1 cellular context compared by ENCODE assay signal in genomic region chr3:191502583-191502982, GRCh38.
TF ChIP-seq lines count a peak whose summit lies in the region.

No MANE protein-coding gene starts in this region.

TF ChIP-seq in HepG2, 621 proteins besides CTCF, POLR2A, EP300 and RAD21 (continued from another document):
- no peak for TF ChIP-seq KIAA2018 (CRISPR knock-in tag; IDR thresholded peaks at IDR 0.05; ENCODE audit: borderline replicate concordance)
- no peak for TF ChIP-seq ZKSCAN1 (IDR thresholded peaks at IDR 0.05; ENCODE audit: low read length)
- no peak; the same call in 1 of the 2 replicates for TF ChIP-seq STAG1 (CRISPR knock-in tag; IDR thresholded peaks at IDR 0.05)
- TF ChIP-seq MTF2 (CRISPR knock-in tag; IDR thresholded peaks at IDR 0.05; ENCODE audit: borderline replicate concordance): no peak
- no peak for TF ChIP-seq ZNF589 (CRISPR knock-in tag; conservative IDR thresholded peaks at IDR 0.05)
- TF ChIP-seq THAP11 (CRISPR knock-in tag; IDR thresholded peaks at IDR 0.05): no peak
- no peak for TF ChIP-seq ATF7-NPFF (CRISPR knock-in tag; IDR thresholded peaks at IDR 0.05; ENCODE audit: low read depth)
- no peak for TF ChIP-seq TAF15 (IDR thresholded peaks at IDR 0.05; ENCODE audit: low read depth, low read length, poor library complexity, severe bottlenecking)
- TF ChIP-seq HNF4G (IDR thresholded peaks at IDR 0.05; ENCODE audit: borderline replicate concordance, low read depth, low read length): no peak
- TF ChIP-seq HNF4G (CRISPR knock-in tag; IDR thresholded peaks at IDR 0.05; ENCODE audit: borderline replicate concordance, low read depth): no peak
- no peak for TF ChIP-seq ZBTB38 (CRISPR knock-in tag; IDR thresholded peaks at IDR 0.05)
- no peak for TF ChIP-seq UBTF (CRISPR knock-in tag; IDR thresholded peaks at IDR 0.05)
